1 cellular context compared by ENCODE assay signal in the genomic region with DNA sequence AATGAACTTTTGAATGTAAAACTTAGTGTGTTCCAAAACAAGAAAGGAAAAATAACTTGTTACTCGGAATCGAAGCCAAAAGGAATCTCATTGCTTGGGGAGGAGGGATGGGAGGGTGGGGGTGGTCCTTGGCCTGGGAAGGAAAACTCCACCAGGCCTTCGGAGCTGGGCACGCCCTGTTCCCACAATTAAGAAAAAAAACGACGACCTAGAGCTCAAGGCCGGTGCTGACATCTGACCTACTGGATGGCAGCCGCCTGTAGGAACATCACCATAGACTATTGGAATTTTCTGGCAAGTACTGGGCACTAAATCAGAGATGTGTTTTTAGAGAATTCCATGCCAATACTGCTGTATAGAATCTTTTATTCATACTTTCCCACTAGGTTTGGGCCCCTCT.
TF ChIP-seq lines count a peak whose summit lies in the region.

No MANE protein-coding gene starts in this region.

TF ChIP-seq in endothelial cell of umbilical vein, 7 proteins besides CTCF, POLR2A, EP300 and RAD21 (continued from another document):
- TF ChIP-seq, protein P1, sequence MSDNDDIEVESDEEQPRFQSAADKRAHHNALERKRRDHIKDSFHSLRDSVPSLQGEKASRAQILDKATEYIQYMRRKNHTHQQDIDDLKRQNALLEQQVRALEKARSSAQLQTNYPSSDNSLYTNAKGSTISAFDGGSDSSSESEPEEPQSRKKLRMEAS (IDR thresholded peaks at IDR 0.05; ENCODE audit: insufficient read depth, insufficient read length): no peak
- TF ChIP-seq JUN (IDR thresholded peaks at IDR 0.05; ENCODE audit: borderline replicate concordance, insufficient read depth, insufficient read length, low read depth) (no peak), FOS (IDR thresholded peaks at IDR 0.05; ENCODE audit: borderline replicate concordance, insufficient read depth, low read length) (no peak), GATA2 (IDR thresholded peaks at IDR 0.05; ENCODE audit: insufficient read depth, insufficient read length, low read depth, low read length) (no peak)
